ENCODE assay signal across 8 cellular contexts in the genomic region with DNA sequence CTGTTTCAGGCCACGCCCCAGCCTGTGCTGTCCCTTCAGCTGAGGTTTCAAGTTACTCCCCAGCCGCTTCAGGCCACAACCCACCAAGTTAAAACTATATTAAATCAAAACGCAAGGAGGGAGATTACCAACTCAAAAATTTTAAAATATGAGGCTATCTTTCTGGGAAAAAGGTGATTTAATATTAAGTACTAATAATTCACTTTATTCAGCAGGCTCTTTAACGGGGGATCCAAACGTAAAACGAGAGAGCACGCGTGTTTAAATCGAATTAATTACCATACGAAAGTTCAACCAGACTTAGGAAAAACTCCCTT. TPM values are rescaled to one million over a fixed set of nuclear protein-coding genes. Genes with fewer than 3 reads are reported as not detected.
DNase-seq lines count a peak whose midpoint lies in the region; ATAC-seq and TF ChIP-seq lines count a peak whose summit lies in the region.

No MANE protein-coding gene starts in this region.

- H3K9me3 ChIP-seq in HUES48 (ENCODE audit: control insufficient read depth, insufficient read depth, low read length) (no peaks in the 10 kb centered on the region), colonic mucosa (no peaks in the 10 kb centered on the region), lung (ENCODE audit: control insufficient read depth in 2 of 2, insufficient read depth in 1 of 2, low read length in 1 of 2) (no peaks in the 10 kb centered on the region)

- WGBS in lung, 2 donors = 29 to 30% methylated on average over 10 of the region's 10 CpGs

- ATAC-seq in GM21515 (IDR thresholded peaks at IDR 0.05; ENCODE audit: unreplicated experiment) = peak; percentile 87
- ATAC-seq in lung (ENCODE audit: insufficient read depth, low FRiP score) = peak; percentile 89

- H3K36me3 ChIP-seq in HUES48 (ENCODE audit: control insufficient read depth, insufficient read depth, low read length) (no peaks in the 10 kb centered on the region), colonic mucosa (no peaks in the 10 kb centered on the region), lung (ENCODE audit: control insufficient read depth in 2 of 2, insufficient read depth in 2 of 2, low read length in 2 of 2) (no peaks in the 10 kb centered on the region)

- intact Hi-C loops in colonic mucosa (cut with DNase I) = loop anchor here (2.0 kb wide), 1 partner anchor 29 kb away; no protein-coding TSS in a partner anchor

- peak overlapping the region; percentile 64 for H3K4me3 ChIP-seq in HUES48 (ENCODE audit: low read depth, low read length)
- peak overlapping the region; percentile 26 for H3K4me3 ChIP-seq in colonic mucosa
- no peak overlapping the region for H3K4me3 ChIP-seq in lung

- no peaks in the 10 kb centered on the region for H3K27me3 ChIP-seq in HUES48 (ENCODE audit: control insufficient read depth, insufficient read depth, low read length)
- H3K27me3 ChIP-seq in colonic mucosa = no peaks in the 10 kb centered on the region
- H3K27me3 ChIP-seq in lung (ENCODE audit: control insufficient read depth, insufficient read depth) = no peaks in the 10 kb centered on the region

- DNase-seq in Daoy (ENCODE audit: low read depth) (peak; percentile 89), colonic mucosa (no peak), lung (ENCODE audit: low spot score) (no peak), C1 segment of cervical spinal cord (lab: John Stamatoyannopoulos, UW) (no peak), SKM-1 (lab: John Stamatoyannopoulos, UW; ENCODE audit: unreplicated experiment) (no peak), DMS53 treated with DMSO at 0.1 percent for 48 hours (lab: John Stamatoyannopoulos, UW; ENCODE audit: unreplicated experiment) (no peak)

- H3K4me1 ChIP-seq in HUES48 (ENCODE audit: control insufficient read depth, insufficient read depth, low read length) (peaks cover 18% of the 10 kb centered on the region), colonic mucosa (no peaks in the 10 kb centered on the region), lung (ENCODE audit: control insufficient read depth in 2 of 2, insufficient read depth in 2 of 2, low read length in 2 of 2) (no peaks in the 10 kb centered on the region)

- H3K9ac ChIP-seq in HUES48 (ENCODE audit: low read depth, low read length) (no peak overlapping the region), colonic mucosa (ENCODE audit: low read depth in 2 of 2, low read length in 2 of 2) (peak overlapping the region in 1 of 2 donors; percentile 37)

- TF ChIP-seq CTCF in colonic mucosa (IDR thresholded peaks at IDR 0.05) (no peak), lung (IDR thresholded peaks at IDR 0.05; ENCODE audit: control extremely low read depth, extremely low read depth) (no peak)

- H3K27ac ChIP-seq in HUES48 (ENCODE audit: low read depth, low read length) = no peak overlapping the region
- no peak overlapping the region for H3K27ac ChIP-seq in colonic mucosa
- H3K27ac ChIP-seq in lung (ENCODE audit: low read depth in 1 of 2, low read length in 1 of 2) = no peak overlapping the region

RNA-seq across cellular contexts. Expression of a gene that starts 1.2 kb away (rescaled TPM):
- total RNA-seq in Daoy (2014; rRNA removed; shearing (Covaris generic)) = not detected in 2 replicates
- total RNA-seq in colonic mucosa = 10 to 100 TPM in 1 of 2 donors, 1 to 10 TPM in 1; 6.5 to 10.6 TPM
- total RNA-seq in lung = not detected
- polyA plus RNA-seq in lung = not detected

RNA-seq across cellular contexts. Expression of a gene that starts 20.3 kb away (rescaled TPM):
- total RNA-seq in Daoy (2014; rRNA removed; shearing (Covaris generic)) = 1.3 TPM in 1 of 2 replicates, not detected in the other
- total RNA-seq in colonic mucosa (100 to 1,000 TPM; 161 to 175 TPM), lung (under 1 TPM in 1 of 2 donors, not detected in 1; 0.52 TPM)
- polyA plus RNA-seq in lung = 1 to 10 TPM in 1 of 2 donors, under 1 TPM in 1; 0.26 to 1.7 TPM

Comparison
In these comparisons a context has a peak if more than half of its experiments do, and no peak if none do; other contexts are left out.
1. RNA of a gene that starts 20.3 kb away (total RNA-seq): 161 to 175 TPM in colonic mucosa; 1.3 TPM in Daoy and 0.52 TPM in lung; every median in the first group is over 10 times any median in the second.